ENCODE assay signal across 7 cellular contexts in the genomic region with DNA sequence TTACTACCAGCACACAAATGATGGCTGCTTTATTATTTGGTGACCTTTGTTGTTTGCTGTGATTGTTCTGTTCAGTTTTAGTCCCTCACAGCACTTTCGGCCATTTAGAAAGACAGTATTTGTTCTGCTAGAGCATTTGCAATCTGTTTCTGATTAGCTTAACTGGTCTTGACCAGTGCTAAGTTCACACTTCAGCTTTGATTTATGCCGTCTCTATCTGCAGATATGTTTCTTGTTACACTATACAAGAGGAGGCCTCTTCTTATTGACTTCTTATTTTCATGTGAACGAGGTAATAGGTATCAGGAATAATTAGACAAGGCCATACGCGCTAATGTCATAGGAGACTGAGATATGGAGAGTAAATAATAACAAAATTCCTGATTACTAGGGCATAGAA.
DNase-seq lines count a peak whose midpoint lies in the region; ATAC-seq and TF ChIP-seq lines count a peak whose summit lies in the region.
"Not testable (repeated sequence)": the region's sequence is repeated elsewhere in the genome, so short reads cannot be mapped to it uniquely, and the experiment has no call there.

No MANE protein-coding gene starts in this region.

- not testable (repeated sequence) for H3K36me3 ChIP-seq in CD8-positive, alpha-beta memory T cell (ENCODE audit: insufficient read depth, low read length); Karpas-422 (ENCODE audit: insufficient read depth, low read length)

- not testable (repeated sequence) for H3K9me3 ChIP-seq in CD8-positive, alpha-beta memory T cell (ENCODE audit: low read length); Karpas-422 (ENCODE audit: low read length)

- not testable (repeated sequence) for H3K4me1 ChIP-seq in CD8-positive, alpha-beta memory T cell (ENCODE audit: insufficient read depth, low read length)
- H3K4me1 ChIP-seq in Karpas-422 (ENCODE audit: low read length): peaks cover 35% of the 10 kb centered on the region

- peaks cover 31% of the 10 kb centered on the region for H3K79me2 ChIP-seq in Karpas-422 (ENCODE audit: low read length)

- not testable (repeated sequence) for DNase-seq in CD8-positive, alpha-beta memory T cell; activated CD4-positive, alpha-beta T cell treated with anti-CD3 and anti-CD28 coated beads, Interleukin-2, amount 10 ng/mL, durations not matched to agents 24 days and 14 days; activated T-helper 2 cell treated with anti-CD3 and anti-CD28 coated beads, Interferon-gamma antibody, Interleukin-2, Interleukin-4, amounts not matched to agents 10 μg/mL and 5 μg/mL and 100 μg/mL, durations not matched to agents 14 hours and 24 hours and 36 hours (ENCODE audit: low spot score); effector memory CD8-positive, alpha-beta T cell; immature natural killer cell; osteocyte (ENCODE audit: extremely low spot score, unreplicated experiment)
- DNase-seq in Karpas-422: peak; percentile 42

- H3K27ac Mint-ChIP-seq in CD8-positive, alpha-beta memory T cell: peak overlapping the region in 7 of 8 donors; percentile 38 to 84 (median 47)
- peak overlapping the region; percentile 85 for H3K27ac Mint-ChIP-seq in activated CD4-positive, alpha-beta T cell treated with anti-CD3 and anti-CD28 coated beads, Interleukin-2, amount 10 ng/mL, durations not matched to agents 24 days and 14 days
- H3K27ac Mint-ChIP-seq in activated T-helper 2 cell treated with anti-CD3 and anti-CD28 coated beads, Interferon-gamma antibody, Interleukin-2, Interleukin-4, amounts not matched to agents 10 μg/mL and 5 μg/mL and 100 μg/mL, durations not matched to agents 14 hours and 24 hours and 36 hours: peak overlapping the region; percentile 54
- H3K27ac Mint-ChIP-seq in effector memory CD8-positive, alpha-beta T cell: peak overlapping the region; percentile 6 to 72
- peak overlapping the region; percentile 7 to 86 (median 64) for H3K27ac Mint-ChIP-seq in immature natural killer cell
- H3K27ac Mint-ChIP-seq in osteocyte (ENCODE audit: unreplicated experiment): peak overlapping the region; percentile 65

- H3K36me3 Mint-ChIP-seq in CD8-positive, alpha-beta memory T cell; effector memory CD8-positive, alpha-beta T cell (ENCODE audit: insufficient read depth); immature natural killer cell; osteocyte (ENCODE audit: unreplicated experiment): not testable (repeated sequence)
- H3K36me3 Mint-ChIP-seq in activated CD4-positive, alpha-beta T cell treated with anti-CD3 and anti-CD28 coated beads, Interleukin-2, amount 10 ng/mL, durations not matched to agents 24 days and 14 days (ENCODE audit: low read depth): peaks cover 16% of the 10 kb centered on the region
- H3K36me3 Mint-ChIP-seq in activated T-helper 2 cell treated with anti-CD3 and anti-CD28 coated beads, Interferon-gamma antibody, Interleukin-2, Interleukin-4, amounts not matched to agents 10 μg/mL and 5 μg/mL and 100 μg/mL, durations not matched to agents 14 hours and 24 hours and 36 hours (ENCODE audit: low read depth): peaks cover 21% of the 10 kb centered on the region

- not testable (repeated sequence) for H3K9me2 ChIP-seq in Karpas-422 (replicated peaks; ENCODE audit: insufficient read depth, low read length)

- not testable (repeated sequence) for H3K4me3 ChIP-seq in CD8-positive, alpha-beta memory T cell (ENCODE audit: low read length); Karpas-422 (ENCODE audit: low read length)

- H2AFZ ChIP-seq in Karpas-422 (ENCODE audit: low read length): not testable (repeated sequence)

- not testable (repeated sequence) for H3K9me3 Mint-ChIP-seq in CD8-positive, alpha-beta memory T cell; activated CD4-positive, alpha-beta T cell treated with anti-CD3 and anti-CD28 coated beads, Interleukin-2, amount 10 ng/mL, durations not matched to agents 24 days and 14 days; activated T-helper 2 cell treated with anti-CD3 and anti-CD28 coated beads, Interferon-gamma antibody, Interleukin-2, Interleukin-4, amounts not matched to agents 10 μg/mL and 5 μg/mL and 100 μg/mL, durations not matched to agents 14 hours and 24 hours and 36 hours; effector memory CD8-positive, alpha-beta T cell; immature natural killer cell; osteocyte (ENCODE audit: unreplicated experiment)

- not testable (repeated sequence) for H4K20me1 ChIP-seq in Karpas-422 (ENCODE audit: insufficient read depth, low read depth, low read length)

- ATAC-seq in effector memory CD8-positive, alpha-beta T cell (replicated peaks): not testable (repeated sequence)

- peaks cover 15 to 28% (median 17%) of the 10 kb centered on the region in 3 donors for H3K4me1 Mint-ChIP-seq in CD8-positive, alpha-beta memory T cell
- peaks cover 14% of the 10 kb centered on the region for H3K4me1 Mint-ChIP-seq in activated CD4-positive, alpha-beta T cell treated with anti-CD3 and anti-CD28 coated beads, Interleukin-2, amount 10 ng/mL, durations not matched to agents 24 days and 14 days
- peaks cover 19% of the 10 kb centered on the region for H3K4me1 Mint-ChIP-seq in activated T-helper 2 cell treated with anti-CD3 and anti-CD28 coated beads, Interferon-gamma antibody, Interleukin-2, Interleukin-4, amounts not matched to agents 10 μg/mL and 5 μg/mL and 100 μg/mL, durations not matched to agents 14 hours and 24 hours and 36 hours (ENCODE audit: low read depth)
- not testable (repeated sequence) for H3K4me1 Mint-ChIP-seq in effector memory CD8-positive, alpha-beta T cell (ENCODE audit: low read depth in 2 of 2)
- H3K4me1 Mint-ChIP-seq in immature natural killer cell (peaks cover 10 to 15% of the 10 kb centered on the region in 2 donors), osteocyte (ENCODE audit: unreplicated experiment) (peaks cover 13% of the 10 kb centered on the region)

- intact Hi-C loops in activated CD4-positive, alpha-beta T cell treated with anti-CD3 and anti-CD28 coated beads, Interleukin-2, amount 10 ng/mL, durations not matched to agents 24 days and 14 days (cut with micrococcal nuclease); activated T-helper 2 cell treated with anti-CD3 and anti-CD28 coated beads, Interferon-gamma antibody, Interleukin-2, Interleukin-4, amounts not matched to agents 10 μg/mL and 5 μg/mL and 100 μg/mL, durations not matched to agents 14 hours and 24 hours and 36 hours (cut with micrococcal nuclease): not testable (repeated sequence)

- H3K9ac ChIP-seq in Karpas-422 (ENCODE audit: low read length): not testable (repeated sequence)

- CTCF ChIA-PET in CD8-positive, alpha-beta memory T cell (lab: Charles Lee): not testable (repeated sequence)

- H3K27me3 Mint-ChIP-seq in CD8-positive, alpha-beta memory T cell; activated CD4-positive, alpha-beta T cell treated with anti-CD3 and anti-CD28 coated beads, Interleukin-2, amount 10 ng/mL, durations not matched to agents 24 days and 14 days; activated T-helper 2 cell treated with anti-CD3 and anti-CD28 coated beads, Interferon-gamma antibody, Interleukin-2, Interleukin-4, amounts not matched to agents 10 μg/mL and 5 μg/mL and 100 μg/mL, durations not matched to agents 14 hours and 24 hours and 36 hours (ENCODE audit: low read depth); effector memory CD8-positive, alpha-beta T cell; immature natural killer cell (ENCODE audit: low read depth in 3 of 3); osteocyte (ENCODE audit: unreplicated experiment): not testable (repeated sequence)

- H3K27me3 ChIP-seq in CD8-positive, alpha-beta memory T cell (ENCODE audit: insufficient read depth, low read length, poor library complexity, severe bottlenecking); Karpas-422 (ENCODE audit: low read length): not testable (repeated sequence)

- TF ChIP-seq CTCF in osteocyte (IDR thresholded peaks at IDR 0.05): not testable (repeated sequence)

- not testable (repeated sequence) for H3K27ac ChIP-seq in CD8-positive, alpha-beta memory T cell (ENCODE audit: low read depth, low read length)
- H3K27ac ChIP-seq in Karpas-422 (ENCODE audit: low read length): peak overlapping the region; percentile 62

- POLR2A ChIA-PET in CD8-positive, alpha-beta memory T cell (lab: Charles Lee): not testable (repeated sequence)

- peak overlapping the region in 1 of 7 donors; percentile 58 for H3K4me3 Mint-ChIP-seq in CD8-positive, alpha-beta memory T cell
- not testable (repeated sequence) for H3K4me3 Mint-ChIP-seq in activated CD4-positive, alpha-beta T cell treated with anti-CD3 and anti-CD28 coated beads, Interleukin-2, amount 10 ng/mL, durations not matched to agents 24 days and 14 days; activated T-helper 2 cell treated with anti-CD3 and anti-CD28 coated beads, Interferon-gamma antibody, Interleukin-2, Interleukin-4, amounts not matched to agents 10 μg/mL and 5 μg/mL and 100 μg/mL, durations not matched to agents 14 hours and 24 hours and 36 hours (ENCODE audit: low read depth); effector memory CD8-positive, alpha-beta T cell; immature natural killer cell; osteocyte (ENCODE audit: unreplicated experiment)

- H3K4me2 ChIP-seq in Karpas-422 (ENCODE audit: low read depth, low read length, poor library complexity, severe bottlenecking): peak overlapping the region; percentile 5
